Comparison of ENCODE assay signal across 10 cellular contexts in genomic region chr2:169012191-169012792, GRCh38. TPM values are rescaled to one million over a fixed set of nuclear protein-coding genes. Genes with fewer than 3 reads are reported as not detected.
DNase-seq lines count a peak whose midpoint lies in the region; ATAC-seq and TF ChIP-seq lines count a peak whose summit lies in the region.
"Not testable (repeated sequence)": the region's sequence is repeated elsewhere in the genome, so short reads cannot be mapped to it uniquely, and the experiment has no call there.
"Had no signal": no experiment of that assay in that cellular context is flagged by ENCODE, and none has a peak within 500 bp of the region (broad histone marks: within the 10 kb centered on the region; RNA-seq: fewer than 3 reads in every experiment).

No MANE protein-coding gene starts in this region.

- not testable (repeated sequence) for H2AK5ac ChIP-seq in mesendoderm (ENCODE audit: low read length)

- peak; percentile 97 for DNase-seq in Daoy (ENCODE audit: low read depth)
- DNase-seq in HuH-7.5 (ENCODE audit: low spot score) = peak; percentile 16
- peak; percentile 56 for DNase-seq in RWPE2 (ENCODE audit: low spot score)
- peak; percentile 6 for DNase-seq in adipocyte (ENCODE audit: low read depth)
- peak; percentile 86 for DNase-seq in epithelial cell of prostate (ENCODE audit: low read depth, low spot score)
- DNase-seq in right cardiac atrium = peak; percentile 47 to 77 (median 50)
- DNase-seq in mesendoderm = peak; percentile 92
- DNase-seq in stomach = peak; percentile 46

- H3K9me3 ChIP-seq in RWPE2 (ENCODE audit: severe bottlenecking); adipocyte (ENCODE audit: control insufficient read depth, low read length); right cardiac atrium (ENCODE audit: control insufficient read depth, low read length); stomach: not testable (repeated sequence)

- H3K9ac ChIP-seq in adipocyte (ENCODE audit: low read length); mesendoderm (ENCODE audit: low read length): not testable (repeated sequence)

- TF ChIP-seq CTCF in RWPE2 (IDR thresholded peaks at IDR 0.05; ENCODE audit: poor library complexity, severe bottlenecking); stomach (IDR thresholded peaks at IDR 0.05): not testable (repeated sequence)

- H2BK120ac ChIP-seq in mesendoderm (ENCODE audit: low read depth, low read length) = not testable (repeated sequence)

- H3K4ac ChIP-seq in mesendoderm (ENCODE audit: low read depth, low read length) = peak overlapping the region; percentile 55

- 27% methylated on average over 5 of the region's 5 CpGs for WGBS in right cardiac atrium
- WGBS in mesendoderm (ENCODE audit: extremely low coverage, insufficient coverage, low lambda C conversion rate) = no CpG with 5 or more reads among the region's 5 CpGs
- WGBS in stomach, 5 donors = 42 to 53% (median 45%) methylated on average over 5 of the region's 5 CpGs

- H3K27me3 ChIP-seq in RWPE2 (ENCODE audit: insufficient read depth, poor library complexity, severe bottlenecking); adipocyte (replicated peaks; ENCODE audit: control insufficient read depth, insufficient read depth, low read length); right cardiac atrium (ENCODE audit: control insufficient read depth, insufficient read depth); mesendoderm (ENCODE audit: insufficient read depth, low read length, poor library complexity); stomach: not testable (repeated sequence)

- ATAC-seq in RWPE2 (ENCODE audit: low read depth) (peak; percentile 92), right cardiac atrium (peak; percentile 98 to 99)

- peaks cover 25% of the 10 kb centered on the region for H3K4me1 ChIP-seq in RWPE2 (ENCODE audit: insufficient read depth, poor library complexity, severe bottlenecking)
- peaks cover 15% of the 10 kb centered on the region for H3K4me1 ChIP-seq in adipocyte (ENCODE audit: control insufficient read depth, insufficient read depth, low read length)
- H3K4me1 ChIP-seq in right cardiac atrium (ENCODE audit: control insufficient read depth, insufficient read depth, low read length); mesendoderm (ENCODE audit: control insufficient read depth, low read depth, low read length); stomach: not testable (repeated sequence)

- H3K36me3 ChIP-seq in RWPE2 (ENCODE audit: low read depth); adipocyte (ENCODE audit: control insufficient read depth, insufficient read depth, low read length, severe bottlenecking); mesendoderm (ENCODE audit: control insufficient read depth, insufficient read depth, low read length); stomach: not testable (repeated sequence)

- TF ChIP-seq EP300 in stomach (IDR thresholded peaks at IDR 0.05) = not testable (repeated sequence)

- TF ChIP-seq POLR2A in stomach (IDR thresholded peaks at IDR 0.05) = not testable (repeated sequence)

- not testable (repeated sequence) for H4K8ac ChIP-seq in mesendoderm (ENCODE audit: low read depth, low read length)

- intact Hi-C loops in right cardiac atrium (cut with DNase I) = loop anchor here in 1 of 4 donors (10.0 kb wide), 1 partner anchor 47 kb away; no protein-coding TSS in a partner anchor
- intact Hi-C loops in stomach (cut with DNase I; ENCODE audit: low total_unique reads) = not testable (repeated sequence)

- peak overlapping the region; percentile 54 for H3K27ac ChIP-seq in RWPE2 (ENCODE audit: poor library complexity, severe bottlenecking)
- H3K27ac ChIP-seq in epithelial cell of prostate = peak overlapping the region; percentile 89
- not testable (repeated sequence) for H3K27ac ChIP-seq in right cardiac atrium (ENCODE audit: low read length); mesendoderm (ENCODE audit: low read depth, low read length)
- peak overlapping the region in 2 of 5 donors; percentile 8 to 38 for H3K27ac ChIP-seq in stomach

- not testable (repeated sequence) for H4K5ac ChIP-seq in mesendoderm (ENCODE audit: low read length)

- H3K79me1 ChIP-seq in mesendoderm (ENCODE audit: low read length) = not testable (repeated sequence)

- not testable (repeated sequence) for H3K56ac ChIP-seq in mesendoderm (ENCODE audit: low read length)

- not testable (repeated sequence) for H2BK15ac ChIP-seq in mesendoderm (replicated peaks; ENCODE audit: low read depth)

- H2BK5ac ChIP-seq in mesendoderm (ENCODE audit: low read length) = not testable (repeated sequence)

- H3K18ac ChIP-seq in mesendoderm (ENCODE audit: low read length) = not testable (repeated sequence)

- H3K79me2 ChIP-seq in mesendoderm (ENCODE audit: control insufficient read depth, insufficient read depth, low read length) = not testable (repeated sequence)

- not testable (repeated sequence) for H3K4me3 ChIP-seq in RWPE2 (ENCODE audit: severe bottlenecking); adipocyte (ENCODE audit: low read length); right cardiac atrium (ENCODE audit: low read length); mesendoderm (ENCODE audit: low read length); stomach

- H3K23ac ChIP-seq in mesendoderm (ENCODE audit: low read length) = not testable (repeated sequence)

- not testable (repeated sequence) for H3K4me2 ChIP-seq in mesendoderm (ENCODE audit: low read length)

RNA-seq across cellular contexts. Expression of gene ABCB11, which starts 18.8 kb away (rescaled TPM):
- not detected in 2 replicates for total RNA-seq in Daoy (2014; rRNA removed; shearing (Covaris generic))
- total RNA-seq in right cardiac atrium (under 1 TPM; 0.17 to 0.47 (median 0.23) TPM), stomach (under 1 TPM in 2 of 5 donors, not detected in 3; 0.18 to 0.58 TPM)
- polyA plus RNA-seq in right cardiac atrium (0.07 TPM), stomach (not detected)
- polyA plus RNA-seq in mesendoderm (2013, experiment 1 of 2) = 0.03 TPM
- polyA plus RNA-seq in mesendoderm (2013, experiment 2 of 2) = 0.03 TPM
- total RNA-seq: activated CD8-positive, alpha-beta memory T cell treated with anti-CD3 and anti-CD28 coated beads for 36 hours had no signal
- polyA plus RNA-seq: BJ had no signal

RNA-seq across cellular contexts. Expression of gene DHRS9, which starts 57.1 kb away (rescaled TPM):
- total RNA-seq in Daoy (2014; rRNA removed; shearing (Covaris generic)) = 0.39 and 2.5 TPM in 2 replicates
- 10 to 100 TPM; 44.7 to 84.0 (median 55.3) TPM for total RNA-seq in right cardiac atrium
- polyA plus RNA-seq in right cardiac atrium = 51.8 TPM
- polyA plus RNA-seq in mesendoderm (2013, experiment 1 of 2) = not detected
- not detected for polyA plus RNA-seq in mesendoderm (2013, experiment 2 of 2)
- total RNA-seq in stomach = 10 to 100 TPM in 1 of 5 donors, 1 to 10 TPM in 3, not detected in 1; 1.3 to 19.3 (median 5.1) TPM
- 1 to 10 TPM; 1.6 to 3.5 (median 2.5) TPM for polyA plus RNA-seq in stomach
- polyA plus RNA-seq: BJ had no signal

Comparison
In these comparisons a context has a peak if more than half of its experiments do, and no peak if none do; other contexts are left out.
1. DNase-seq: peak in every context shown above with its lines; median percentile 97 in Daoy; 92 in mesendoderm; 86 in epithelial cell of prostate; 56 in RWPE2; 50 in right cardiac atrium; 46 in stomach; 16 in HuH-7.5; 6 in adipocyte.